In the genomic region with DNA sequence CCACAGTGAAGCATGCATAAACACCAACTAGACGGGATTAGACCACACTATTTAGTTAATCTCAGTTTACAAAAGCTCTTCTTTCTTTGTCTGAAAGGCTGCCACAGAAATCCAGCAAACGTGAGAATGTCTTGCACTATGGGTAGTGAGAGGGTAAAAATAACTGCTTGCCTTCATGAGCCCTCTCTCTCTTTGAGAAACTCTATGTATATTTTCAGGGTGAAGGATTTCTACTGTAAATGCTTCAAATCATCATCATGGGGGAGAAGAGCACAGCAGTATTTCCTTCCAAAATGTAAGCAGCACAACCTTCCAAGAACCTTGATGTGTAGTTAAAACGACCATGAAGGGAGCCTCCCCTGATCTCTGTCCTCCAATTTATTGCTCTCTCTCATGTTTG, we compare ENCODE assay signal across 15 cellular contexts.
DNase-seq lines count a peak whose midpoint lies in the region; TF ChIP-seq lines count a peak whose summit lies in the region.
"Had no signal": no experiment of that assay in that cellular context is flagged by ENCODE, and none has a peak within 500 bp of the region (broad histone marks: within the 10 kb centered on the region; RNA-seq: fewer than 3 reads in every experiment).

No MANE protein-coding gene starts in this region.

- CTCF ChIA-PET in activated CD4-positive, alpha-beta memory T cell treated with anti-CD3 and anti-CD28 coated beads for 36 hours (lab: Charles Lee), result no interaction called here

- no peaks in the 10 kb centered on the region for H3K36me3 Mint-ChIP-seq in activated CD4-positive, alpha-beta memory T cell treated with anti-CD3 and anti-CD28 coated beads for 36 hours

- H3K27ac ChIP-seq in uterus, result peak overlapping the region; percentile 43 to 56

- H3K9me3 ChIP-seq in uterus, result no peaks in the 10 kb centered on the region

- no peaks in the 10 kb centered on the region for H3K9me3 Mint-ChIP-seq in activated CD4-positive, alpha-beta memory T cell treated with anti-CD3 and anti-CD28 coated beads for 36 hours

- no peaks in the 10 kb centered on the region for H3K4me1 Mint-ChIP-seq in activated CD4-positive, alpha-beta memory T cell treated with anti-CD3 and anti-CD28 coated beads for 36 hours (ENCODE audit: low read depth)

- no peak overlapping the region for H3K4me3 ChIP-seq in uterus

- no peaks in the 10 kb centered on the region for H3K4me1 ChIP-seq in uterus

- DNase-seq in NCI-H510A treated with DMSO at 0.1 percent for 48 hours (lab: John Stamatoyannopoulos, UW) (peak; percentile 56), NCI-H510A (lab: John Stamatoyannopoulos, UW) (no peak), NCI-H345 treated with DMSO at 0.1 percent for 48 hours (lab: John Stamatoyannopoulos, UW; ENCODE audit: unreplicated experiment) (peak; percentile 31), OCI-M1 (lab: John Stamatoyannopoulos, UW) (peak; percentile 54), uterus (no peak), superior temporal gyrus (ENCODE audit: extremely low spot score) (no peak)
- DNase-seq in activated CD4-positive, alpha-beta T cell treated with anti-CD3 and anti-CD28 coated beads, Interleukin-2, amount 50 U/mL, for 1 hour, result no peak
- DNase-seq in activated CD4-positive, alpha-beta memory T cell treated with anti-CD3 and anti-CD28 coated beads for 36 hours, result no peak
- DNase-seq: Calu3; CD4-positive, CD25-positive, alpha-beta regulatory T cell; Karpas-422; NCI-H2171 treated with DMSO at 0.1 percent for 48 hours; NCI-H526 treated with DMSO at 0.1 percent for 48 hours; SIG-M5; T-helper 2 cell had no signal

- no peaks in the 10 kb centered on the region for H3K27me3 ChIP-seq in uterus

- POLR2A ChIA-PET in activated CD4-positive, alpha-beta memory T cell treated with anti-CD3 and anti-CD28 coated beads for 36 hours (lab: Charles Lee), result no interaction called here

- H3K27me3 Mint-ChIP-seq in activated CD4-positive, alpha-beta memory T cell treated with anti-CD3 and anti-CD28 coated beads for 36 hours, result no peaks in the 10 kb centered on the region
- H3K27me3 Mint-ChIP-seq: CD4-positive, CD25-positive, alpha-beta regulatory T cell had no signal

- H3K36me3 ChIP-seq in uterus, result no peaks in the 10 kb centered on the region

- no peak overlapping the region for H3K4me3 Mint-ChIP-seq in activated CD4-positive, alpha-beta memory T cell treated with anti-CD3 and anti-CD28 coated beads for 36 hours

- H3K27ac Mint-ChIP-seq in activated CD4-positive, alpha-beta memory T cell treated with anti-CD3 and anti-CD28 coated beads for 36 hours, result no peak overlapping the region

- TF ChIP-seq CTCF in uterus (IDR thresholded peaks at IDR 0.05), result no peak

- intact Hi-C loops in uterus (cut with DNase I; ENCODE audit: low total_unique reads), result no loop called here
- intact Hi-C loops in activated CD4-positive, alpha-beta memory T cell treated with anti-CD3 and anti-CD28 coated beads for 36 hours (cut with micrococcal nuclease), result no loop called here

- no peak for TF ChIP-seq POLR2A in uterus (IDR thresholded peaks at IDR 0.05)

Comparison
In these comparisons a context has a peak if more than half of its experiments do, and no peak if none do; other contexts are left out.
1. DNase-seq: peak in NCI-H510A treated with DMSO at 0.1 percent for 48 hours (single experiment), NCI-H345 treated with DMSO at 0.1 percent for 48 hours (single experiment) and OCI-M1 (single experiment); none in NCI-H510A (single experiment), uterus (0 of 2), activated CD4-positive, alpha-beta T cell treated with anti-CD3 and anti-CD28 coated beads, Interleukin-2, amount 50 U/mL, for 1 hour (single experiment), activated CD4-positive, alpha-beta memory T cell treated with anti-CD3 and anti-CD28 coated beads for 36 hours (single experiment) and superior temporal gyrus (single experiment).